In genomic region chr2:120223034-120223912, GRCh38 we compare ENCODE assay signal across 1 cellular context.
TF ChIP-seq lines count a peak whose summit lies in the region.

TMEM185B (minus strand) TSS chr2:120223400; CDS start chr2:120222976, 424 bp downstream.

TF ChIP-seq in K562, 482 proteins besides CTCF, POLR2A, EP300 and RAD21 (continued from another document and continues in another):
- TF ChIP-seq CHD7 (IDR thresholded peaks at IDR 0.05; ENCODE audit: low read depth, low read length) (no peak), ATF3 (IDR thresholded peaks at IDR 0.05) (no peak), ATF3 (CRISPR knock-in tag; conservative IDR thresholded peaks at IDR 0.05) (0 out of 2 replicates have a peak, but pooled peaks have one; percentile 54), KLF1 (tag; IDR thresholded peaks at IDR 0.05) (peak; percentile 98), CTCFL (IDR thresholded peaks at IDR 0.05; ENCODE audit: borderline replicate concordance, insufficient read depth, low read depth, low read length, poor library complexity, severe bottlenecking) (peak; percentile 35), E2F3 (CRISPR knock-in tag; IDR thresholded peaks at IDR 0.05) (peak; percentile 82; the same call in 1 of the 2 replicates), ETV5 (CRISPR knock-in tag; IDR thresholded peaks at IDR 0.05; ENCODE audit: low read depth) (peak; percentile 96), ATF2 (CRISPR knock-in tag; IDR thresholded peaks at IDR 0.05) (peak; percentile 83; the same call in 1 of the 2 replicates), EGR1 (conservative IDR thresholded peaks at IDR 0.05) (peak; percentile 79), DLX4 (CRISPR knock-in tag; IDR thresholded peaks at IDR 0.05) (no peak), NR2C1 (IDR thresholded peaks at IDR 0.05) (no peak), NR2C1 (tag; IDR thresholded peaks at IDR 0.05) (no peak), JUND (IDR thresholded peaks at IDR 0.05; ENCODE audit: borderline replicate concordance, low read depth, low read length) (peak; percentile 40; the same call in 1 of the 2 replicates), JUND (tag; IDR thresholded peaks at IDR 0.05; ENCODE audit: borderline replicate concordance, low read depth, low read length) (peak; percentile 38; the same call in 1 of the 3 replicates), GABPB1 (CRISPR knock-in tag; IDR thresholded peaks at IDR 0.05) (peak; percentile 80; the same call in 1 of the 2 replicates), ZNF263 (CRISPR knock-in tag; IDR thresholded peaks at IDR 0.05; ENCODE audit: borderline replicate concordance) (peak; percentile 61), ZBTB2 (IDR thresholded peaks at IDR 0.05) (0 out of 2 replicates have a peak, but pooled peaks have one; percentile 21), MYC (IDR thresholded peaks at IDR 0.05; ENCODE audit: low read depth, low read length) (peak; percentile 99), MYC (CRISPR knock-in tag; IDR thresholded peaks at IDR 0.05; ENCODE audit: borderline replicate concordance, low read depth) (no peak), HSF4 (CRISPR knock-in tag; IDR thresholded peaks at IDR 0.05; ENCODE audit: borderline replicate concordance) (no peak), EWSR1 (IDR thresholded peaks at IDR 0.05; ENCODE audit: borderline replicate concordance, low read depth, partially characterized antibody) (no peak), ZBTB26 (CRISPR knock-in tag; IDR thresholded peaks at IDR 0.05) (no peak), MED1 (CRISPR knock-in tag; IDR thresholded peaks at IDR 0.05; ENCODE audit: borderline replicate concordance) (no peak; the same call in 1 of the 2 replicates), DACH1 (IDR thresholded peaks at IDR 0.05; ENCODE audit: partially characterized antibody) (no peak), ZNF609 (CRISPR knock-in tag; IDR thresholded peaks at IDR 0.05; ENCODE audit: borderline replicate concordance) (peak; percentile 20; the same call in 1 of the 2 replicates), IRF9 (tag; IDR thresholded peaks at IDR 0.05) (no peak), HIVEP1 (CRISPR knock-in tag; IDR thresholded peaks at IDR 0.05) (no peak), CXXC5 (CRISPR knock-in tag; IDR thresholded peaks at IDR 0.05) (peak; percentile 97), NFIC (IDR thresholded peaks at IDR 0.05) (peak; percentile 19; the same call in 1 of the 2 replicates)
